ENCODE assay signal across 8 cellular contexts in the genomic region with DNA sequence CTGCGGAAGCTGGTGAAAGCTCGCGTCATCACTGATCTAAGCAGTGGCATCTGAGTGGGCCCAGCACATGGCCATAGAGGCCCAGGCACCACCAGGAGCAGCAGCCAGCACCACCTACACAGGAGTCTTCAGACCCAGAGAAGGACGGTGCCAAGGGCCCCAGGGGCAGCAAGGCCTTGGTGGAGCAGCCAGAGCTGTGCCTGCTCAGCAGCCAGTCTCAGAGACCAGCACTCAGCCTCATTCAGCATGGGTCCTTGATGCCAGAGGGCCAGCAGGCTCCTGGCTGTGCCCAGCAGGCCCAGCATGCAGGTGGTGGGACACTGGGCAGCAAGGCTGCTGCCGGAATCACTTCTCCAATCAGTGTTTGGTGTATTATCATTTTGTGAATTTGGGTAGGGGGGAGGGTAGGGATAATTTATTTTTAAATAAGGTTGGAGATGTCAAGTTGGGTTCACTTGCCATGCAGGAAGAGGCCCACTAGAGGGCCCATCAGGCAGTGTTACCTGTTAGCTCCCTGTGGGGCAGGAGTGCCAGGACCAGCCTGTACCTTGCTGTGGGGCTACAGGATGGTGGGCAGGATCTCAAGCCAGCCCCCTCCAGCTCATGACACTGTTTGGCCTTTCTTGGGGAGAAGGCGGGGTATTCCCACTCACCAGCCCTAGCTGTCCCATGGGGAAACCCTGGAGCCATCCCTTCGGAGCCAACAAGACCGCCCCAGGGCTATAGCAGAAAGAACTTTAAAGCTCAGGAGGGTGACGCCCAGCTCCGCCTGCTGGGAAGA. TPM values are rescaled to one million over a fixed set of nuclear protein-coding genes. Genes with fewer than 3 reads are reported as not detected.
A peak's percentile ranks its signal among the peaks of the same experiment; 100 is the strongest.
DNase-seq lines count a peak whose midpoint lies in the region; ATAC-seq and TF ChIP-seq lines count a peak whose summit lies in the region.

No MANE protein-coding gene starts in this region.

- TF ChIP-seq POLR2A in vagina (IDR thresholded peaks at IDR 0.05) = no peak

- no peak overlapping the region for H3K27ac ChIP-seq in OCI-LY3 (ENCODE audit: low read length)
- H3K27ac ChIP-seq in vagina = peak overlapping the region; percentile 45

- H3K4me3 ChIP-seq in OCI-LY3 (ENCODE audit: low read length) (no peak overlapping the region), fibroblast of pulmonary artery (replicated peaks; ENCODE audit: low read depth, low read length) (no peak overlapping the region), vagina (no peak overlapping the region)

- no peak overlapping the region for H2AFZ ChIP-seq in OCI-LY3 (ENCODE audit: low read depth, low read length)

- no peak for ATAC-seq in GM19467 (IDR thresholded peaks at IDR 0.05; ENCODE audit: unreplicated experiment)

- no peaks in the 10 kb centered on the region for H3K79me2 ChIP-seq in OCI-LY3 (ENCODE audit: low read length)

- H3K36me3 ChIP-seq in OCI-LY3 (replicated peaks; ENCODE audit: low read depth, low read length) = no peaks in the 10 kb centered on the region
- H3K36me3 ChIP-seq in vagina = no peaks in the 10 kb centered on the region

- H3K27me3 ChIP-seq in OCI-LY3 (ENCODE audit: low read depth, low read length) = no peaks in the 10 kb centered on the region
- H3K27me3 ChIP-seq in vagina = no peaks in the 10 kb centered on the region

- no peaks in the 10 kb centered on the region for H4K20me1 ChIP-seq in OCI-LY3 (ENCODE audit: insufficient read depth, low read length)

- H3K9me3 ChIP-seq in OCI-LY3 (ENCODE audit: insufficient read depth, low read length) (no peaks in the 10 kb centered on the region), vagina (no peaks in the 10 kb centered on the region)

- intact Hi-C loops in vagina (cut with DNase I) = loop anchor here (5.0 kb wide), 1 partner anchor 168 kb away; no protein-coding TSS in a partner anchor

- H3K4me1 ChIP-seq in OCI-LY3 (ENCODE audit: low read length) = no peaks in the 10 kb centered on the region
- H3K4me1 ChIP-seq in vagina = peaks cover 41% of the 10 kb centered on the region

- peak; percentile 14 for DNase-seq in stimulated activated CD4-positive, alpha-beta T cell treated with anti-CD3 and anti-CD28 coated beads, Interleukin-4, amount 100 ng/mL, for 1 hour
- DNase-seq in stimulated activated CD4-positive, alpha-beta T cell treated with anti-CD3 and anti-CD28 coated beads, Interleukin-4, amount 100 ng/mL, for 24 hours = no peak
- DNase-seq in fibroblast of pulmonary artery (ENCODE audit: low read depth) = no peak
- no peak for DNase-seq in vagina (ENCODE audit: extremely low spot score in 2 of 2)
- no peak for DNase-seq in OCI-M2 (lab: John Stamatoyannopoulos, UW; ENCODE audit: unreplicated experiment)
- DNase-seq in midbrain (lab: John Stamatoyannopoulos, UW) = no peak

- TF ChIP-seq CTCF in OCI-LY3 (IDR thresholded peaks at IDR 0.05; ENCODE audit: low read depth, low read length) = peak; percentile 45
- peak; percentile 35 for TF ChIP-seq CTCF in fibroblast of pulmonary artery (IDR thresholded peaks at IDR 0.05; ENCODE audit: low read length, missing control alignments)
- no peak for TF ChIP-seq CTCF in vagina (IDR thresholded peaks at IDR 0.05)

- H3K9ac ChIP-seq in OCI-LY3 (ENCODE audit: low read length) = no peak overlapping the region

- no peak overlapping the region for H3K4me2 ChIP-seq in OCI-LY3 (ENCODE audit: low read length)

RNA-seq across cellular contexts. Expression of a gene that starts 3.2 kb away (rescaled TPM):
- 17.4 TPM for total RNA-seq in vagina

RNA-seq across cellular contexts. Expression of a gene that starts 16.4 kb away (rescaled TPM):
- total RNA-seq in vagina = 34.6 TPM

RNA-seq across cellular contexts. Expression of a gene that starts 39.5 kb away (rescaled TPM):
- 15.2 TPM for total RNA-seq in vagina

RNA-seq across cellular contexts. Expression of a gene that starts 44.4 kb away (rescaled TPM):
- 71.5 TPM for total RNA-seq in vagina

RNA-seq across cellular contexts. Expression of a gene that starts 48.7 kb away (rescaled TPM):
- total RNA-seq in vagina = 31.4 TPM

Comparison
In these comparisons a context has a peak if more than half of its experiments do, and no peak if none do; other contexts are left out.
1. CTCF ChIP-seq: peak in OCI-LY3 (single experiment) and fibroblast of pulmonary artery (single experiment); none in vagina (0 of 3).